In genomic region chr19:46069841-46070341, GRCh38 we compare ENCODE assay signal across 2 cellular contexts.
A peak's percentile ranks its signal among the peaks of the same experiment; 100 is the strongest.
TF ChIP-seq lines count a peak whose summit lies in the region.

No MANE protein-coding gene starts in this region.

TF ChIP-seq in A549, 52 proteins besides CTCF, POLR2A, EP300 and RAD21:
- TF ChIP-seq HMGXB4 (CRISPR knock-in tag; IDR thresholded peaks at IDR 0.05; ENCODE audit: borderline replicate concordance) (no peak), PHF8 (IDR thresholded peaks at IDR 0.05; ENCODE audit: borderline replicate concordance, low read depth) (no peak), HOXB5 (CRISPR knock-in tag; IDR thresholded peaks at IDR 0.05) (no peak), BCL3 (IDR thresholded peaks at IDR 0.05) (peak; percentile 79; the same call in 1 of the 3 replicates), CBX2 (IDR thresholded peaks at IDR 0.05; ENCODE audit: borderline replicate concordance, low read depth) (no peak), MAZ (IDR thresholded peaks at IDR 0.05; ENCODE audit: borderline replicate concordance, low read depth, low read length) (no peak), JUN (IDR thresholded peaks at IDR 0.05) (peak; percentile 83 to 95; a peak in 4 of 5 replicates), SMC3 (IDR thresholded peaks at IDR 0.05) (no peak), CEBPB (IDR thresholded peaks at IDR 0.05) (peak; percentile 28 to 33; a peak in 1 of 4 replicates), CHD4 (IDR thresholded peaks at IDR 0.05; ENCODE audit: borderline replicate concordance) (no peak), GATA3 (IDR thresholded peaks at IDR 0.05; ENCODE audit: borderline replicate concordance) (peak; percentile 66; the same call in 1 of the 2 replicates), KDM5A (IDR thresholded peaks at IDR 0.05) (no peak), ZFP36 (IDR thresholded peaks at IDR 0.05; ENCODE audit: borderline replicate concordance, partially characterized antibody) (no peak), RFX5 (IDR thresholded peaks at IDR 0.05) (no peak), RARB (CRISPR knock-in tag; IDR thresholded peaks at IDR 0.05) (no peak), HDAC2 (IDR thresholded peaks at IDR 0.05) (no peak), SREBF2 (IDR thresholded peaks at IDR 0.05) (no peak), MAX (IDR thresholded peaks at IDR 0.05) (no peak; the same call in 1 of the 2 replicates), JUNB (IDR thresholded peaks at IDR 0.05) (peak; percentile 95), FOSL2 (IDR thresholded peaks at IDR 0.05) (peak; percentile 94), FOSL2 (CRISPR knock-in tag; IDR thresholded peaks at IDR 0.05) (peak; percentile 71)

TF ChIP-seq in GM23338, 12 proteins besides CTCF, POLR2A, EP300 and RAD21 (continued from another document):
- TF ChIP-seq REST (IDR thresholded peaks at IDR 0.05; ENCODE audit: unreplicated experiment) = no peak
- TF ChIP-seq STAT1 (IDR thresholded peaks at IDR 0.05; ENCODE audit: unreplicated experiment) = no peak
- no peak for TF ChIP-seq NANOG (IDR thresholded peaks at IDR 0.05; ENCODE audit: borderline replicate concordance)
- no peak for TF ChIP-seq ETS1 (IDR thresholded peaks at IDR 0.05)
- no peak for TF ChIP-seq ZNF462 (CRISPR knock-in tag; IDR thresholded peaks at IDR 0.05)
- TF ChIP-seq POLR2AphosphoS5 (IDR thresholded peaks at IDR 0.05; ENCODE audit: low read depth) = no peak
- TF ChIP-seq EZH2 (IDR thresholded peaks at IDR 0.05; ENCODE audit: low read depth, unreplicated experiment) = no peak
- TF ChIP-seq ZNF114 (CRISPR knock-in tag; IDR thresholded peaks at IDR 0.05) = no peak
